Comparison of ENCODE assay signal across 9 cellular contexts in the genomic region with DNA sequence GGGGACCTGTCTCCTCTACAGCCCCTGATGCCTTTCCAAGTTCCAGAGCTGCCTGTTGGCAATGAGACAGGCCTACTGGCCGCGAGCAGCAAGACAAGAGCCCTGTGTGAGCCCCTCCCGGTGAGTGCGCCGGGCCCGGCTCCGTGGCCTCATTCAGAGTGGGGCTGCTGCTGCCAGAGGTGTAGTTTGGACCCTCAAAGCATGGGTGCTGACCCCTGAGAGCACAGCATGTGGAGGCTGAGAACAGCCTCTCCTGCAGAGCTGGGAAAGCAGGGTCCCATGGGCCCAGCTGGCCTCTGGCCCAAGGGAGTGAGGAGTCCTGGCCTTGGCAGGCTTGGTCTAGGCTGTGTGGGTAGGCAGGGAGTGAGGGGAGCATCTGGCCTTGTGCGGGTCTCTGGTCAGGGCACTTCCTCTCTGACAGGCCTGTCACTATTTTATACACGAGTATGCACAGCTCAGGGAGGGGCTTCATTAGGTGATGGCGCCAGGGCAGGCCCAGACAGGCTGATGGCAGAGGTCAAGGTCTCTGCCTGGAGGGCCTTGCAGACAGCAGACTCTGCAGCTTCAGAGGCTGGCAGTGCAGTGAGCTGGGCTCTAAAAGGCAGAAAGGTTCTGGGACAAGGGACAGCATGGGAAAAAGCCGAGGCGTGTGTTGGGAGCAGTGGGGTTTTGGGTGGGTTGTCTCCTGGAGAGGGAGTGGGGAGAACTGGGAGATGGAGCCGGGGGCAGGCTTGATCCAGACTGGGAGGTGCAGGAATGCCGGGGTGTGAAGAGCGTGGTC. TPM values are rescaled to one million over a fixed set of nuclear protein-coding genes. Genes with fewer than 3 reads are reported as not detected.
DNase-seq lines count a peak whose midpoint lies in the region.
"Had no signal": no experiment of that assay in that cellular context is flagged by ENCODE, and none has a peak within 500 bp of the region (broad histone marks: within the 10 kb centered on the region; RNA-seq: fewer than 3 reads in every experiment).

No MANE protein-coding gene starts in this region.

- H3K23ac ChIP-seq in mesenchymal stem cell (ENCODE audit: low read length in 2 of 2) = no peak overlapping the region

- H3K9ac ChIP-seq in BLaER1 (no peak overlapping the region; the same call in 1 of the 2 replicates), mesenchymal stem cell (ENCODE audit: low read length) (no peak overlapping the region)
- H3K9ac ChIP-seq: parathyroid adenoma had no signal

- peak overlapping the region in 1 of 2 experiments; percentile 43 for H3K4ac ChIP-seq in mesenchymal stem cell (ENCODE audit: low read depth in 1 of 2, low read length in 2 of 2)

- H3K27ac ChIP-seq in BLaER1 (peak overlapping the region; percentile 56), mesenchymal stem cell (ENCODE audit: low read length, poor library complexity, severe bottlenecking) (no peak overlapping the region)
- H3K27ac ChIP-seq: parathyroid adenoma had no signal

- H3K4me1 Mint-ChIP-seq in activated naive CD4-positive, alpha-beta T cell treated with anti-CD3 and anti-CD28 coated beads, Interleukin-2, amount 50 U/mL, for 24 hours = peaks cover 21% of the 10 kb centered on the region

- peaks cover 20% of the 10 kb centered on the region for H4K20me1 ChIP-seq in BLaER1

- H3K4me3 ChIP-seq in BLaER1 = no peak overlapping the region
- H3K4me3 ChIP-seq in H7 (ENCODE audit: insufficient read depth, low read depth, low read length) = no peak overlapping the region
- H3K4me3 ChIP-seq in mesenchymal stem cell (ENCODE audit: insufficient read depth in 1 of 2, low read depth in 1 of 2, low read length in 2 of 2) = no peak overlapping the region

- no peak overlapping the region for H3K4me3 Mint-ChIP-seq in activated naive CD4-positive, alpha-beta T cell treated with anti-CD3 and anti-CD28 coated beads, Interleukin-2, amount 50 U/mL, for 24 hours

- no peak overlapping the region for H3K14ac ChIP-seq in mesenchymal stem cell (ENCODE audit: low read length in 2 of 2)

- H2BK15ac ChIP-seq in mesenchymal stem cell (ENCODE audit: low read depth, poor library complexity, severe bottlenecking) = no peak overlapping the region

- peak overlapping the region; percentile 62 for H4K91ac ChIP-seq in mesenchymal stem cell (ENCODE audit: low read length)

- H3K36me3 ChIP-seq in BLaER1 (peaks cover 26% of the 10 kb centered on the region), H7 (replicated peaks; ENCODE audit: control insufficient read depth, insufficient read depth, low read length) (no peaks in the 10 kb centered on the region), mesenchymal stem cell (ENCODE audit: control insufficient read depth in 1 of 2, insufficient read depth in 2 of 2, low read depth in 1 of 2, low read length in 2 of 2) (peaks cover 30 to 43% of the 10 kb centered on the region in 2 experiments)

- no peak overlapping the region for H2AFZ ChIP-seq in mesenchymal stem cell (ENCODE audit: low read depth, low read length)
- H2AFZ ChIP-seq: parathyroid adenoma had no signal

- peak; percentile 65 for DNase-seq in H7
- DNase-seq in mesenchymal stem cell = no peak
- no peak for DNase-seq in COR-L47 (lab: John Stamatoyannopoulos, UW)
- DNase-seq in NCI-H2227 treated with DMSO at 0.1 percent for 48 hours (lab: John Stamatoyannopoulos, UW) = no peak
- no peak for DNase-seq in NCI-H2171 (lab: John Stamatoyannopoulos, UW)
- no peak for DNase-seq in DMS114 treated with DMSO at 0.1 percent for 48 hours (lab: John Stamatoyannopoulos, UW; ENCODE audit: unreplicated experiment)

- peaks cover 2% of the 10 kb centered on the region for H3K79me1 ChIP-seq in mesenchymal stem cell (replicated peaks; ENCODE audit: low read length, poor library complexity, severe bottlenecking)

- H3K27ac Mint-ChIP-seq in activated naive CD4-positive, alpha-beta T cell treated with anti-CD3 and anti-CD28 coated beads, Interleukin-2, amount 50 U/mL, for 24 hours = peak overlapping the region; percentile 62

- peak overlapping the region; percentile 7 for H2BK120ac ChIP-seq in mesenchymal stem cell (ENCODE audit: low read depth, low read length)

- H3K27me3 ChIP-seq in BLaER1 (no peaks in the 10 kb centered on the region), H7 (ENCODE audit: control insufficient read depth, insufficient read depth, low read length) (no peaks in the 10 kb centered on the region), mesenchymal stem cell (ENCODE audit: control insufficient read depth in 1 of 2, insufficient read depth in 1 of 2, low read length in 2 of 2) (no peaks in the 10 kb centered on the region)

- peaks cover 4% of the 10 kb centered on the region for H3K36me3 Mint-ChIP-seq in activated naive CD4-positive, alpha-beta T cell treated with anti-CD3 and anti-CD28 coated beads, Interleukin-2, amount 50 U/mL, for 24 hours

- WGBS in mesenchymal stem cell = 90% methylated on average over 15 of the region's 15 CpGs

- H2BK5ac ChIP-seq in mesenchymal stem cell (ENCODE audit: low read depth, low read length, poor library complexity, severe bottlenecking) = no peak overlapping the region

- no peak overlapping the region for H3K18ac ChIP-seq in mesenchymal stem cell (ENCODE audit: low read depth in 1 of 2, low read length in 2 of 2)

- H3K9me3 Mint-ChIP-seq in activated naive CD4-positive, alpha-beta T cell treated with anti-CD3 and anti-CD28 coated beads, Interleukin-2, amount 50 U/mL, for 24 hours = no peaks in the 10 kb centered on the region

- H3K4me2 ChIP-seq in BLaER1 (peak overlapping the region; percentile 39), mesenchymal stem cell (ENCODE audit: low read length, poor library complexity, severe bottlenecking) (no peak overlapping the region)

- peaks cover 70% of the 10 kb centered on the region for H3K4me1 ChIP-seq in BLaER1
- peaks cover 6% of the 10 kb centered on the region for H3K4me1 ChIP-seq in mesenchymal stem cell (ENCODE audit: control insufficient read depth, insufficient read depth, low read depth, low read length)
- H3K4me1 ChIP-seq: parathyroid adenoma had no signal

- no peak overlapping the region for H2BK12ac ChIP-seq in mesenchymal stem cell (ENCODE audit: low read length in 2 of 2)

- H4K8ac ChIP-seq in mesenchymal stem cell (ENCODE audit: low read length) = no peak overlapping the region

- no peaks in the 10 kb centered on the region for H3K27me3 Mint-ChIP-seq in activated naive CD4-positive, alpha-beta T cell treated with anti-CD3 and anti-CD28 coated beads, Interleukin-2, amount 50 U/mL, for 24 hours

- H2AK5ac ChIP-seq in mesenchymal stem cell (ENCODE audit: low read length, severe bottlenecking) = no peak overlapping the region

- H3K9me3 ChIP-seq in BLaER1 (no peaks in the 10 kb centered on the region), mesenchymal stem cell (ENCODE audit: control insufficient read depth, low read length) (no peaks in the 10 kb centered on the region)

RNA-seq across cellular contexts. Expression of gene ADCY7, which starts 43.4 kb away (rescaled TPM):
- 2.2 and 2.5 TPM in 2 replicates for total RNA-seq in H7 (2014; rRNA removed; shearing (Covaris generic))
- polyA plus RNA-seq in mesenchymal stem cell (2013, experiment 1 of 2) = 6.2 TPM
- 6.4 TPM for polyA plus RNA-seq in mesenchymal stem cell (2013, experiment 2 of 2)

RNA-seq across cellular contexts. Expression of gene BRD7, which starts 59.1 kb away (rescaled TPM):
- total RNA-seq in H7 (2014; rRNA removed; shearing (Covaris generic)) = 86.5 and 121 TPM in 2 replicates
- 60.1 TPM for polyA plus RNA-seq in mesenchymal stem cell (2013, experiment 1 of 2)
- 63.9 TPM for polyA plus RNA-seq in mesenchymal stem cell (2013, experiment 2 of 2)
